8 cellular contexts compared by ENCODE assay signal in the genomic region with DNA sequence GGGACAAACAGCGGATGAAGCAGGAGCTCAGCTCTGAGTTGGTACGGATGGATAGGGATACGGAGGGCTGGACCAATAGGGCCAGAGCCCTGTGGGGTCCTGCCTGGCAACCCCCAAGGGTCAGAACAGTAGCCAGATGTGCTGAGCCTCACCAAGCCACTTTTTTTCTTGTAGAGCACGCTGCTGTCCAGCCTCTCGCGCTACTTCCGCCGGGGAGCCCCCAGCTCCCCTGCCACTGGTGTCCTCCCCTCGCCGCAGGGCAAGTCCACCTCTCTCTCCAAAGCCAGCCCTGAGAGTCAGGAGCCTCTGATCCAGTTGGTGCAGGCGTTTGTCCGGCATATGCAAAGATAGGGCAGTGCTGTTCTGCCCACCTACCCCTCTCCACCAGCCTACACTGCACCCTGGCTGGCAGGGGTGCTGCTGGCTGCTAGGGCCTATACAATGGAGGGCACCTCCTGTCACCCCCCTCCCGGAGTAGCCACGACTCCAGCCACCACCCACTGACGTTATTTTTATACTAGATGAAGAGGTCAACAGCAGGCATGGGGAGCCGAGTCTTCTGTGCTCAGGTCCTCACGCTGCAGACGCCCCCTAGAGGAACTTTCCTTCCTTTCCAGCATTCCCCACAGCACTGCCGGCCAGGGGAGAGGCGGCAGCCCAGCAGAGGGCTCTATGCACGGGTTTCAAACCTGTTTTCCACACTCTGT. TPM values are rescaled to one million over a fixed set of nuclear protein-coding genes. Genes with fewer than 3 reads are reported as not detected.
DNase-seq lines count a peak whose midpoint lies in the region; ATAC-seq lines count a peak whose summit lies in the region.

No MANE protein-coding gene starts in this region.

- CTCF ChIA-PET in activated CD8-positive, alpha-beta memory T cell treated with anti-CD3 and anti-CD28 coated beads, Interleukin-2, amount 10 ng/mL, durations not matched to agents 7 days and 5 days (lab: Charles Lee): interaction anchor here (1.2 to 2.5 kb wide), 3 partner anchors 17 to 25 kb away, joined by 4 to 7 read pairs (median 4); no protein-coding TSS in a partner anchor

- H3K4me1 Mint-ChIP-seq in activated CD8-positive, alpha-beta memory T cell treated with anti-CD3 and anti-CD28 coated beads, Interleukin-2, amount 10 ng/mL, durations not matched to agents 7 days and 5 days: no peaks in the 10 kb centered on the region

- H3K27me3 Mint-ChIP-seq in activated CD8-positive, alpha-beta memory T cell treated with anti-CD3 and anti-CD28 coated beads, Interleukin-2, amount 10 ng/mL, durations not matched to agents 7 days and 5 days: no peaks in the 10 kb centered on the region

- no peak overlapping the region for H3K4me3 Mint-ChIP-seq in activated CD8-positive, alpha-beta memory T cell treated with anti-CD3 and anti-CD28 coated beads, Interleukin-2, amount 10 ng/mL, durations not matched to agents 7 days and 5 days

- peak overlapping the region; percentile 28 for H3K27ac Mint-ChIP-seq in activated CD8-positive, alpha-beta memory T cell treated with anti-CD3 and anti-CD28 coated beads, Interleukin-2, amount 10 ng/mL, durations not matched to agents 7 days and 5 days

- H3K36me3 Mint-ChIP-seq in activated CD8-positive, alpha-beta memory T cell treated with anti-CD3 and anti-CD28 coated beads, Interleukin-2, amount 10 ng/mL, durations not matched to agents 7 days and 5 days: peaks cover 24% of the 10 kb centered on the region

- ATAC-seq in activated CD8-positive, alpha-beta memory T cell treated with anti-CD3 and anti-CD28 coated beads, Interleukin-2, amount 10 ng/mL, durations not matched to agents 7 days and 5 days: peak; percentile 78
- ATAC-seq in GM21723 (IDR thresholded peaks at IDR 0.05; ENCODE audit: unreplicated experiment): no peak

- peak; percentile 57 for DNase-seq in activated CD8-positive, alpha-beta memory T cell treated with anti-CD3 and anti-CD28 coated beads, Interleukin-2, amount 10 ng/mL, durations not matched to agents 7 days and 5 days
- no peak for DNase-seq in activated CD8-positive, alpha-beta memory T cell treated with anti-CD3 and anti-CD28 coated beads for 24 hours
- DNase-seq in NCI-H1930 (lab: John Stamatoyannopoulos, UW) (peak; percentile 74 to 78), UCSD-AML1 (lab: John Stamatoyannopoulos, UW; ENCODE audit: unreplicated experiment) (peak; percentile 61), cerebellum (ENCODE audit: low spot score) (peak; percentile 85), left kidney (ENCODE audit: low read depth, low spot score) (peak; percentile 89)
- peak; percentile 46 for DNase-seq in stimulated activated CD4-positive, alpha-beta T cell treated with anti-CD3 and anti-CD28 coated beads, Interleukin-4, amount 100 ng/mL, for 1 hour

- H3K9me3 Mint-ChIP-seq in activated CD8-positive, alpha-beta memory T cell treated with anti-CD3 and anti-CD28 coated beads, Interleukin-2, amount 10 ng/mL, durations not matched to agents 7 days and 5 days (ENCODE audit: low read depth): no peaks in the 10 kb centered on the region

RNA-seq across cellular contexts. Expression of gene SH3GLB2, which starts 21.6 kb away (rescaled TPM):
- total RNA-seq in activated CD8-positive, alpha-beta memory T cell treated with anti-CD3 and anti-CD28 coated beads, Interleukin-2, amount 10 ng/mL, durations not matched to agents 7 days and 5 days: 10 to 100 TPM; 76.8 to 93.4 TPM
- 36.7 TPM for total RNA-seq in cerebellum

RNA-seq across cellular contexts. Expression of gene MIGA2, which starts 29.9 kb away (rescaled TPM):
- total RNA-seq in activated CD8-positive, alpha-beta memory T cell treated with anti-CD3 and anti-CD28 coated beads, Interleukin-2, amount 10 ng/mL, durations not matched to agents 7 days and 5 days: 10 to 100 TPM; 39.3 to 51.3 TPM
- 14.1 TPM for total RNA-seq in cerebellum

RNA-seq across cellular contexts. Expression of gene NUP188, which starts 59.0 kb away (rescaled TPM):
- 100 to 1,000 TPM in 1 of 2 experiments, 10 to 100 TPM in 1; 88.0 to 108 TPM for total RNA-seq in activated CD8-positive, alpha-beta memory T cell treated with anti-CD3 and anti-CD28 coated beads, Interleukin-2, amount 10 ng/mL, durations not matched to agents 7 days and 5 days
- 48.0 TPM for total RNA-seq in cerebellum

RNA-seq across cellular contexts. Expression of gene DOLK, which starts 59.1 kb away (rescaled TPM):
- 10 to 100 TPM in 1 of 2 experiments, 1 to 10 TPM in 1; 7.7 to 11.1 TPM for total RNA-seq in activated CD8-positive, alpha-beta memory T cell treated with anti-CD3 and anti-CD28 coated beads, Interleukin-2, amount 10 ng/mL, durations not matched to agents 7 days and 5 days
- 10.1 TPM for total RNA-seq in cerebellum
